In genomic region chr2:180360283-180360618, GRCh38 we compare ENCODE assay signal across 10 cellular contexts.
DNase-seq lines count a peak whose midpoint lies in the region; ATAC-seq lines count a peak whose summit lies in the region.
"Had no signal": no experiment of that assay in that cellular context is flagged by ENCODE, and none has a peak within 500 bp of the region (broad histone marks: within the 10 kb centered on the region; RNA-seq: fewer than 3 reads in every experiment).

No MANE protein-coding gene starts in this region.

- no peaks in the 10 kb centered on the region for H3K36me3 Mint-ChIP-seq in stimulated activated effector memory CD8-positive, alpha-beta T cell treated with anti-CD3 and anti-CD28 coated beads, Interleukin-12 subunit alpha, Interleukin-12 subunit beta, amount 100 ng/mL, for 72 hours
- H3K36me3 Mint-ChIP-seq: mesothelial cell of epicardium had no signal

- H3K4me1 Mint-ChIP-seq in stimulated activated effector memory CD8-positive, alpha-beta T cell treated with anti-CD3 and anti-CD28 coated beads, Interleukin-12 subunit alpha, Interleukin-12 subunit beta, amount 100 ng/mL, for 72 hours: peaks cover 18% of the 10 kb centered on the region
- H3K4me1 Mint-ChIP-seq: mesothelial cell of epicardium had no signal

- ATAC-seq in GM19328 (IDR thresholded peaks at IDR 0.05; ENCODE audit: unreplicated experiment) (peak; percentile 40), HG02610 (IDR thresholded peaks at IDR 0.05; ENCODE audit: unreplicated experiment) (peak; percentile 35), HG03439 (IDR thresholded peaks at IDR 0.05; ENCODE audit: unreplicated experiment) (peak; percentile 40)
- peak; percentile 51 for ATAC-seq in stimulated activated effector memory CD8-positive, alpha-beta T cell treated with anti-CD3 and anti-CD28 coated beads, Interleukin-12 subunit alpha, Interleukin-12 subunit beta, amount 100 ng/mL, for 72 hours

- no peak for DNase-seq in stimulated activated effector memory CD8-positive, alpha-beta T cell treated with anti-CD3 and anti-CD28 coated beads, Interleukin-12 subunit alpha, Interleukin-12 subunit beta, amount 100 ng/mL, for 72 hours (ENCODE audit: low spot score in 2 of 2)
- DNase-seq in CD1c-positive myeloid dendritic cell (ENCODE audit: extremely low spot score) (no peak), NCI-H82 treated with DMSO at 0.1 percent for 48 hours (lab: John Stamatoyannopoulos, UW; ENCODE audit: unreplicated experiment) (no peak), NCI-H1092 (lab: John Stamatoyannopoulos, UW) (no peak)
- DNase-seq: anterior cingulate cortex, NCI-H1436 had no signal

- H3K4me3 Mint-ChIP-seq in stimulated activated effector memory CD8-positive, alpha-beta T cell treated with anti-CD3 and anti-CD28 coated beads, Interleukin-12 subunit alpha, Interleukin-12 subunit beta, amount 100 ng/mL, for 72 hours: peak overlapping the region; percentile 22
- H3K4me3 Mint-ChIP-seq: mesothelial cell of epicardium had no signal

- H3K27ac Mint-ChIP-seq in stimulated activated effector memory CD8-positive, alpha-beta T cell treated with anti-CD3 and anti-CD28 coated beads, Interleukin-12 subunit alpha, Interleukin-12 subunit beta, amount 100 ng/mL, for 72 hours: peak overlapping the region; percentile 79
- H3K27ac Mint-ChIP-seq: mesothelial cell of epicardium had no signal

- H3K9me3 Mint-ChIP-seq in stimulated activated effector memory CD8-positive, alpha-beta T cell treated with anti-CD3 and anti-CD28 coated beads, Interleukin-12 subunit alpha, Interleukin-12 subunit beta, amount 100 ng/mL, for 72 hours: no peaks in the 10 kb centered on the region
